ENCODE assay signal across 9 cellular contexts in the genomic region with DNA sequence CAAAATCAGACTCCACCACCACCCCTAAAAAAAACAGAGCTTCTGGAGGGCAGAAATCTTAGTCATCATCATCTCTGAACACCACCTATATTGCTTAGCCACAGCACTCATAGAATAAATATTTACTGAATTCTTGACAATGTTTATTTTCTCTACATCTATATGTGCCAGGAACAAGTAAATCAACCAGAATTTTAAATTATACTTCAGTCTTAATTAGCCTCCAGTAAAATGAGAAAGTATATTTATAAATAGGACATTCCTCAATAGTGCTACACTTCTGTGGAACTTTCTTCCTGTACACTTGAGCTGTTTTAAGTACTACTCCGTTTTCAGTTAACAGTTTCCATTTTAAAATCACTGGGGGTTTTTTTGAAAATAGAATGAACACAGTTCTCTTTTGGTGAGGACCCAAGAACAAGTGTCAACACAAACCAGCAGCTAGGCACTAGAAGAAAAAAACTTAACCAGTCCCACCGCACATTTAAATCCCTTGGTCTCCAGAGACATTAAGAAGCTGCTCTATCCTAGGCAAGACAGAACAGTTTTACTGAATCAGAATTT. TPM values are rescaled to one million over a fixed set of nuclear protein-coding genes. Genes with fewer than 3 reads are reported as not detected.
DNase-seq lines count a peak whose midpoint lies in the region; TF ChIP-seq lines count a peak whose summit lies in the region.
"Had no signal": no experiment of that assay in that cellular context is flagged by ENCODE, and none has a peak within 500 bp of the region (broad histone marks: within the 10 kb centered on the region; RNA-seq: fewer than 3 reads in every experiment).

No MANE protein-coding gene starts in this region.

- intact Hi-C loops in cardiac septum (cut with DNase I): no loop called here
- intact Hi-C loops in transverse colon (cut with DNase I; ENCODE audit: low total_unique reads): no loop called here

- DNase-seq in cardiac muscle cell (ENCODE audit: low read depth in 1 of 2, low spot score in 1 of 2) (peak in 1 of 2 donors; percentile 30), cardiac septum (ENCODE audit: low spot score) (no peak), fibroblast of villous mesenchyme (ENCODE audit: low read depth) (peak; percentile 55), transverse colon (no peak), NCI-H526 (lab: John Stamatoyannopoulos, UW) (no peak), activated gamma-delta T cell (lab: John Stamatoyannopoulos, UW) (no peak)
- DNase-seq in stimulated activated CD4-positive, alpha-beta T cell treated with anti-CD3 and anti-CD28 coated beads, Interleukin-2, amount 100 ng/mL, for 48 hours: no peak

- 25 to 31% methylated on average over 1 to 2 of the region's 2 CpGs for WGBS in transverse colon (ENCODE audit: low coverage in 1 of 2), 2 donors

- TF ChIP-seq CTCF in cardiac muscle cell (IDR thresholded peaks at IDR 0.05; ENCODE audit: low read depth, low read length) (no peak), fibroblast of villous mesenchyme (IDR thresholded peaks at IDR 0.05; ENCODE audit: insufficient read depth, low read depth, low read length) (no peak), transverse colon (IDR thresholded peaks at IDR 0.05) (no peak)

- H3K4me3 ChIP-seq in cardiac muscle cell (no peak overlapping the region), fibroblast of villous mesenchyme (ENCODE audit: low read depth, low read length) (no peak overlapping the region), transverse colon (no peak overlapping the region)

- H3K9me3 ChIP-seq in cardiac muscle cell (ENCODE audit: low read depth): no peaks in the 10 kb centered on the region
- no peaks in the 10 kb centered on the region for H3K9me3 ChIP-seq in transverse colon

- TF ChIP-seq POLR2A in transverse colon (IDR thresholded peaks at IDR 0.05): no peak

- H3K36me3 ChIP-seq in cardiac muscle cell: no peaks in the 10 kb centered on the region
- H3K36me3 ChIP-seq in transverse colon: no peaks in the 10 kb centered on the region

- H3K4me1 Mint-ChIP-seq in IgD-negative memory B cell: peaks cover 46 to 62% (median 56%) of the 10 kb centered on the region in 3 donors

- H3K36me3 Mint-ChIP-seq in IgD-negative memory B cell: peaks cover 3% of the 10 kb centered on the region

- no peaks in the 10 kb centered on the region for H3K27me3 Mint-ChIP-seq in IgD-negative memory B cell

- H3K27ac Mint-ChIP-seq in IgD-negative memory B cell: peak overlapping the region; percentile 52 to 89 (median 86)
- H3K27ac Mint-ChIP-seq: activated T-helper 1 cell treated with anti-CD3 and anti-CD28 coated beads, Interleukin-12 subunit alpha, Interleukin-12 subunit beta, Interleukin-2, Interleukin-4 antibody, amounts not matched to agents 30 ng/mL and 10 ng/mL and 1 ng/mL, durations not matched to agents 14 hours and 24 hours and 36 hours had no signal

- H3K27ac ChIP-seq in cardiac muscle cell: peak overlapping the region; percentile 90
- peak overlapping the region; percentile 9 to 59 (median 35) for H3K27ac ChIP-seq in transverse colon

- H3K9me3 Mint-ChIP-seq in IgD-negative memory B cell: no peaks in the 10 kb centered on the region
- H3K9me3 Mint-ChIP-seq: activated T-helper 1 cell treated with anti-CD3 and anti-CD28 coated beads, Interleukin-12 subunit alpha, Interleukin-12 subunit beta, Interleukin-2, Interleukin-4 antibody, amounts not matched to agents 30 ng/mL and 10 ng/mL and 1 ng/mL, durations not matched to agents 14 hours and 24 hours and 36 hours had no signal

- H3K4me1 ChIP-seq in cardiac muscle cell (ENCODE audit: low read depth) (peaks cover 15% of the 10 kb centered on the region), transverse colon (peaks cover 0 to 58% (median 29%) of the 10 kb centered on the region in 4 donors)

- H3K27me3 ChIP-seq in cardiac muscle cell: no peaks in the 10 kb centered on the region
- no peaks in the 10 kb centered on the region for H3K27me3 ChIP-seq in transverse colon

- in situ Hi-C loops in transverse colon (cut with MboI; ENCODE audit: low pct_ligation_motif_present in 1 of 4, low pct_unique_long_range_greater_than_20kb in 1 of 4, low sequenced_read_pairs in 3 of 4): no loop called here

- TF ChIP-seq EP300 in transverse colon (IDR thresholded peaks at IDR 0.05; ENCODE audit: low read depth): no peak

- H3K4me3 Mint-ChIP-seq in IgD-negative memory B cell: peak overlapping the region; percentile 30 to 85 (median 39)
- H3K4me3 Mint-ChIP-seq: activated T-helper 1 cell treated with anti-CD3 and anti-CD28 coated beads, Interleukin-12 subunit alpha, Interleukin-12 subunit beta, Interleukin-2, Interleukin-4 antibody, amounts not matched to agents 30 ng/mL and 10 ng/mL and 1 ng/mL, durations not matched to agents 14 hours and 24 hours and 36 hours had no signal

RNA-seq across cellular contexts. Expression of a gene that starts 25.5 kb away (rescaled TPM):
- total RNA-seq in cardiac muscle cell: 4.5 and 5.2 TPM in 2 replicates
- polyA plus RNA-seq in cardiac muscle cell: 35.9 and 48.8 TPM in 2 replicates
- 12.1 TPM for total RNA-seq in cardiac septum
- 189 TPM for polyA plus RNA-seq in IgD-negative memory B cell
- total RNA-seq in fibroblast of villous mesenchyme: 24.5 and 29.4 TPM in 2 replicates
- 100 to 1,000 TPM in 1 of 4 donors, 10 to 100 TPM in 3; 23.1 to 103 (median 72.4) TPM for total RNA-seq in transverse colon
